Comparison of ENCODE assay signal across 24 cellular contexts in genomic region chr7:125563557-125563956, GRCh38.
DNase-seq lines count a peak whose midpoint lies in the region; ATAC-seq and TF ChIP-seq lines count a peak whose summit lies in the region.
"Had no signal": no experiment of that assay in that cellular context is flagged by ENCODE, and none has a peak within 500 bp of the region (broad histone marks: within the 10 kb centered on the region; RNA-seq: fewer than 3 reads in every experiment).

No MANE protein-coding gene starts in this region.

- H3K9me3 ChIP-seq in lower lobe of right lung, result no peaks in the 10 kb centered on the region
- H3K9me3 ChIP-seq: BE2C, gastrocnemius medialis had no signal

- H3K36me3 ChIP-seq in lower lobe of right lung, result no peaks in the 10 kb centered on the region
- H3K36me3 ChIP-seq: BE2C, gastrocnemius medialis had no signal

- no peak overlapping the region for H3K27ac ChIP-seq in lower lobe of right lung
- H3K27ac ChIP-seq: gastrocnemius medialis had no signal

- ATAC-seq in lower lobe of right lung (no peak), GM21381 (IDR thresholded peaks at IDR 0.05; ENCODE audit: unreplicated experiment) (no peak)
- ATAC-seq: gastrocnemius medialis, T-cell had no signal

- no peak for TF ChIP-seq CTCF in lower lobe of right lung (IDR thresholded peaks at IDR 0.05)

- H3K4me1 ChIP-seq in lower lobe of right lung, result no peaks in the 10 kb centered on the region
- H3K4me1 ChIP-seq: BE2C, gastrocnemius medialis had no signal

- H3K4me3 ChIP-seq in lower lobe of right lung, result no peak overlapping the region
- H3K4me3 ChIP-seq: gastrocnemius medialis had no signal

- H3K27me3 ChIP-seq in lower lobe of right lung (ENCODE audit: low read depth), result no peaks in the 10 kb centered on the region
- H3K27me3 ChIP-seq: BE2C, gastrocnemius medialis had no signal

- DNase-seq in DMS53 treated with DMSO at 0.1 percent for 48 hours (lab: John Stamatoyannopoulos, UW; ENCODE audit: unreplicated experiment) (peak; percentile 70), NCI-H2029 treated with DMSO at 0.1 percent for 48 hours (lab: John Stamatoyannopoulos, UW) (peak; percentile 80), SHP77 (lab: John Stamatoyannopoulos, UW) (peak; percentile 83 to 91), lower lobe of right lung (peak; percentile 24), DMS114 treated with DMSO at 0.1 percent for 48 hours (lab: John Stamatoyannopoulos, UW; ENCODE audit: unreplicated experiment) (no peak), NOMO-1 (lab: John Stamatoyannopoulos, UW; ENCODE audit: unreplicated experiment in 2 of 2) (no peak), NCI-H2227 (lab: John Stamatoyannopoulos, UW; ENCODE audit: unreplicated experiment) (no peak)
- DNase-seq: activated CD4-positive, alpha-beta T cell treated with anti-CD3 and anti-CD28 coated beads, Interleukin-2, amount 10 ng/mL, durations not matched to agents 24 days and 14 days; activated effector memory CD4-positive, alpha-beta T cell treated with Interleukin-2 at 50 U/mL for 16 hours; activated naive CD8-positive, alpha-beta T cell treated with anti-CD3 and anti-CD28 coated beads for 36 hours; anterior cingulate cortex; BE2C; CD8-positive, alpha-beta memory T cell; effector CD4-positive, alpha-beta T cell; gastrocnemius medialis; kidney glomerular epithelial cell; midbrain; naive B cell; NCI-H1092 treated with DMSO at 0.1 percent for 48 hours; NCI-H187 treated with DMSO at 0.1 percent for 48 hours; stimulated activated CD4-positive, alpha-beta T cell treated with anti-CD3 and anti-CD28 coated beads, Interleukin-15, amount 100 ng/mL, for 24 hours; stimulated activated CD4-positive, alpha-beta T cell treated with anti-CD3 and anti-CD28 coated beads, Interleukin-4, amount 100 ng/mL, for 4 hours; T-cell had no signal

- intact Hi-C loops in lower lobe of right lung (cut with DNase I), result no loop called here

Comparison
In these comparisons a context has a peak if more than half of its experiments do, and no peak if none do; other contexts are left out.
1. DNase-seq: peak in DMS53 treated with DMSO at 0.1 percent for 48 hours (single experiment), NCI-H2029 treated with DMSO at 0.1 percent for 48 hours (single experiment), SHP77 (2 of 2) and lower lobe of right lung (single experiment); none in DMS114 treated with DMSO at 0.1 percent for 48 hours (single experiment), NOMO-1 (0 of 2) and NCI-H2227 (single experiment).